13 cellular contexts compared by ENCODE assay signal in the genomic region with DNA sequence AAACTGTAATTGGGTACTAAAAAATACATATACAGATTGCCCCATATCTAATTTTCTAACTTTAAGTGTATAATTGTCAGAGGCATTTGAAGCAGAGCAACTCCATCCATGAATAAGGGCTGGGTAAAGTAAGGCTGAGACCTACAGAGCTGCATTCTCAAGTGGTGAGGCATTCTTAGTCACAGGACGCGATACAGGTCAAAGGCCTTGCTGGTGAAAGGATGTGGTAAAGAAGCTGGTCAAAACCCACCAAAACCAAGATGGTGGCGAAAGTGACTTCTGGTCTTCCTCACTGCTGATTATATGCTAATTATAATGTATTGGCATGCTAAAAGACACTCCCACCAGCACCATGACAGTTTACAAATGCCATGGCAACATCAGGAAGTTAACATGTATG. TPM values are rescaled to one million over a fixed set of nuclear protein-coding genes. Genes with fewer than 3 reads are reported as not detected.
A peak's percentile ranks its signal among the peaks of the same experiment; 100 is the strongest.
DNase-seq lines count a peak whose midpoint lies in the region; ATAC-seq, FAIRE-seq and TF ChIP-seq lines count a peak whose summit lies in the region.
"Had no signal": no experiment of that assay in that cellular context is flagged by ENCODE, and none has a peak within 500 bp of the region (broad histone marks: within the 10 kb centered on the region; RNA-seq: fewer than 3 reads in every experiment).

No MANE protein-coding gene starts in this region.

- TF ChIP-seq RAD21 in GM12878 (IDR thresholded peaks at IDR 0.05; ENCODE audit: insufficient read depth, low read depth, low read length) = no peak

- SMC1A ChIA-PET in GM12878 (lab: Charles Lee; ENCODE audit: uncharacterized antibody, unreplicated experiment) = no interaction called here

- no peak overlapping the region for H3K18ac ChIP-seq in mesendoderm (ENCODE audit: low read length)

- no peak for FAIRE-seq in GM12878 (lab: Jason Lieb, UNC)

- peak; percentile 94 for DNase-seq in EH (ENCODE audit: low read depth)
- peak; percentile 66 for DNase-seq in MG63
- DNase-seq in GM12878 (ENCODE audit: low read depth, low spot score) = no peak
- DNase-seq in mesendoderm = peak; percentile 78
- DNase-seq in stimulated activated naive CD4-positive, alpha-beta T cell (lab: John Stamatoyannopoulos, UW) = no peak
- no peak for DNase-seq in germinal center (ENCODE audit: low spot score)
- DNase-seq in iPS-NIHi11 (ENCODE audit: low spot score) = no peak
- DNase-seq in NCI-H2107 treated with DMSO at 0.1 percent for 48 hours (lab: John Stamatoyannopoulos, UW; ENCODE audit: unreplicated experiment) = no peak
- DNase-seq: activated CD4-positive, alpha-beta memory T cell treated with anti-CD3 and anti-CD28 coated beads, Interleukin-2, amount 10 ng/mL, durations not matched to agents 7 days and 5 days; body of pancreas; NCI-H2029 treated with DMSO at 0.1 percent for 48 hours; stimulated activated naive CD4-positive, alpha-beta T cell treated with Interleukin-2 at 50 U/mL for 16 hours had no signal

- H2BK5ac ChIP-seq in mesendoderm (ENCODE audit: low read length) = no peak overlapping the region

- H3K79me1 ChIP-seq in mesendoderm (ENCODE audit: low read length) = no peaks in the 10 kb centered on the region

- H3K27me3 ChIP-seq in MG63 (no peaks in the 10 kb centered on the region), GM12878 (replicated peaks in 1 of 2; ENCODE audit: control insufficient read depth in 2 of 2, insufficient read depth in 2 of 2, low read length in 1 of 2) (no peaks in the 10 kb centered on the region), mesendoderm (ENCODE audit: insufficient read depth, low read length, poor library complexity) (no peaks in the 10 kb centered on the region)
- H3K27me3 ChIP-seq: body of pancreas had no signal

- H3K9ac ChIP-seq in GM12878 (ENCODE audit: control insufficient read depth, insufficient read depth, low read length) (no peak overlapping the region), mesendoderm (ENCODE audit: low read length) (no peak overlapping the region)

- no peak overlapping the region for H4K8ac ChIP-seq in mesendoderm (ENCODE audit: low read depth, low read length)

- H4K5ac ChIP-seq in mesendoderm (ENCODE audit: low read length) = no peak overlapping the region

- H3K4me1 ChIP-seq in GM12878 (ENCODE audit: control insufficient read depth, insufficient read depth, low read length) (no peaks in the 10 kb centered on the region), mesendoderm (ENCODE audit: control insufficient read depth, low read depth, low read length) (no peaks in the 10 kb centered on the region)
- H3K4me1 ChIP-seq: body of pancreas had no signal

- no peak for TF ChIP-seq EP300 in GM12878 (IDR thresholded peaks at IDR 0.05; ENCODE audit: borderline replicate concordance in 1 of 2, control insufficient read depth in 1 of 2, low read depth in 2 of 2, low read length in 2 of 2)

- RAD21 ChIA-PET in GM12878 (lab: Charles Lee; ENCODE audit: unreplicated experiment) = no interaction called here

- no peak overlapping the region for H2BK15ac ChIP-seq in mesendoderm (replicated peaks; ENCODE audit: low read depth)

- BruUV-seq in GM12878 (replicated peaks; lab: Mats Ljungman, UMichigan) = no TSS peak

- no peak overlapping the region for H3K27ac ChIP-seq in GM12878 (ENCODE audit: control insufficient read depth, insufficient read depth)
- no peak overlapping the region for H3K27ac ChIP-seq in mesendoderm (ENCODE audit: low read depth, low read length)
- H3K27ac ChIP-seq: body of pancreas, HL-60 had no signal

- H3K79me2 ChIP-seq in GM12878 (ENCODE audit: control insufficient read depth, insufficient read depth, low read length) (no peaks in the 10 kb centered on the region), mesendoderm (ENCODE audit: control insufficient read depth, insufficient read depth, low read length) (no peaks in the 10 kb centered on the region)

- TF ChIP-seq POLR2A in GM12878 (IDR thresholded peaks at IDR 0.05; ENCODE audit: low read depth, low read length) = no peak

- H2AFZ ChIP-seq in GM12878 (ENCODE audit: control insufficient read depth, low read depth, low read length) = no peak overlapping the region

- WGBS in GM12878 (ENCODE audit: insufficient coverage, insufficient replicate concordance, low lambda C conversion rate, missing lambda C conversion rate) = 50% methylated on average over 3 of the region's 3 CpGs
- no CpG with 5 or more reads among the region's 3 CpGs for WGBS in mesendoderm (ENCODE audit: extremely low coverage, insufficient coverage, low lambda C conversion rate)

- no peak overlapping the region for H3K56ac ChIP-seq in mesendoderm (ENCODE audit: low read length)

- no peak for TF ChIP-seq CTCF in GM12878 (IDR thresholded peaks at IDR 0.05 in 2 of 3, conservative IDR thresholded peaks at IDR 0.05 in 1 of 3; ENCODE audit: control insufficient read depth in 2 of 3, extremely low read depth in 1 of 3, insufficient read depth in 1 of 3, low read depth in 3 of 3, low read length in 3 of 3)

- in situ Hi-C loops in GM12878 (cut with MboI) = no loop called here

- ATAC-seq in GM12878 = peak; percentile 50; the same call in 2 of the 3 replicates
- ATAC-seq: body of pancreas had no signal

- intact Hi-C loops in GM12878 (cut with micrococcal nuclease; ENCODE audit: unreplicated experiment) = no loop called here

- POLR2A ChIA-PET in GM12878 (lab: Charles Lee) = no interaction called here

- H3K36me3 ChIP-seq in MG63 (0 out of 2 replicates have a peak, but pooled peaks cover 2% of the 10 kb centered on the region), GM12878 (ENCODE audit: control insufficient read depth in 2 of 2, insufficient read depth in 2 of 2, low read length in 1 of 2) (no peaks in the 10 kb centered on the region), mesendoderm (ENCODE audit: control insufficient read depth, insufficient read depth, low read length) (no peaks in the 10 kb centered on the region)

- no peaks in the 10 kb centered on the region; the same call in none of the 2 replicates for H3K9me3 ChIP-seq in MG63
- no peaks in the 10 kb centered on the region for H3K9me3 ChIP-seq in GM12878 (replicated peaks; ENCODE audit: control insufficient read depth, insufficient read depth, low read length)
- H3K9me3 ChIP-seq: body of pancreas had no signal

- no peak overlapping the region for H3K4me2 ChIP-seq in GM12878 (ENCODE audit: control insufficient read depth, insufficient read depth)
- H3K4me2 ChIP-seq in mesendoderm (ENCODE audit: low read length) = no peak overlapping the region

- H2AK5ac ChIP-seq in mesendoderm (ENCODE audit: low read length) = no peak overlapping the region

- no peak overlapping the region for H2BK120ac ChIP-seq in mesendoderm (ENCODE audit: low read depth, low read length)

- CTCF ChIA-PET in GM12878 (lab: Yijun Ruan, JAX) = interaction anchor here (0.7 kb wide), 1 partner anchor 86 kb away, joined by 3 read pairs; no protein-coding TSS in a partner anchor

- H3K4ac ChIP-seq in mesendoderm (ENCODE audit: low read depth, low read length) = no peak overlapping the region

- H4K20me1 ChIP-seq in GM12878 (ENCODE audit: control insufficient read depth, insufficient read depth) = no peaks in the 10 kb centered on the region

- no peak overlapping the region for H3K23ac ChIP-seq in mesendoderm (ENCODE audit: low read length)

- no peak overlapping the region for H3K4me3 ChIP-seq in MG63
- no peak overlapping the region for H3K4me3 ChIP-seq in GM12878
- no peak overlapping the region for H3K4me3 ChIP-seq in mesendoderm (ENCODE audit: low read length)
- H3K4me3 ChIP-seq: body of pancreas had no signal

TF ChIP-seq in GM12878, 131 proteins besides CTCF, POLR2A, EP300 and RAD21 (continues in another document):
- TF ChIP-seq WRNIP1 (IDR thresholded peaks at IDR 0.05; ENCODE audit: borderline replicate concordance, low read depth, low read length) (no peak), ASH2L (IDR thresholded peaks at IDR 0.05; ENCODE audit: borderline replicate concordance, low read depth) (no peak), MAX (IDR thresholded peaks at IDR 0.05; ENCODE audit: low read depth, low read length) (no peak), FOXK2 (IDR thresholded peaks at IDR 0.05) (no peak), GATAD2B (conservative IDR thresholded peaks at IDR 0.05; ENCODE audit: low read depth) (no peak)

RNA-seq across cellular contexts. Expression of gene SLC8A1, which starts 50.0 kb away (rescaled TPM):
- total RNA-seq in MG63 (2014; rRNA removed; shearing (Covaris generic); ENCODE audit: low replicate concordance) = 6.0 and 11.1 TPM in 2 replicates
- 0.27 and 0.46 TPM in 2 replicates for total RNA-seq in GM12878 (2013; cell fraction: nucleolus; rRNA removed)
- 0.11 TPM in 1 of 2 replicates, not detected in the other for total RNA-seq in GM12878 (2014; rRNA removed)
- total RNA-seq in GM12878 (2014; rRNA removed; fragmentation: Illumina TruSeq; extraction: Trizol) = under 0.01 and 0.05 TPM in 2 replicates
- 0.11 and 0.21 TPM in 2 replicates for total RNA-seq in GM12878 (2021)
- not detected for polyA plus RNA-seq in GM12878 (2011; ENCODE audit: low read depth)
- polyA plus RNA-seq in GM12878 (2011; rRNA removed) = 1.2 and 2.1 TPM in 2 replicates
- polyA plus RNA-seq in GM12878 (2011; cell fraction: cytosol; rRNA removed) = 0.57 and 0.58 TPM in 2 replicates
- polyA plus RNA-seq in GM12878 (2011; cell fraction: nucleus; rRNA removed) = 1.2 TPM in 2 replicates
- polyA plus RNA-seq in GM12878 (2012) = not detected in 2 replicates
- 0.01 and 0.02 TPM in 2 replicates for polyA plus RNA-seq in GM12878 (2014; fragmentation: Illumina TruSeq; extraction: Trizol)
- under 1 TPM in 1 of 2 experiments, not detected in 1; under 0.01 TPM for polyA plus RNA-seq in GM12878 (2014; fragmentation: Nextera tagmentation; extraction: Ambion mirVana)
- polyA plus RNA-seq in GM12878 (2014; rRNA removed) = under 0.01 TPM in 1 of 2 replicates, not detected in the other
- under 1 TPM in 1 of 2 experiments, not detected in 1; 0.04 TPM for polyA plus RNA-seq in GM12878 (2016; fragmentation: Nextera tagmentation; extraction: Ambion mirVana)
- polyA minus RNA-seq in GM12878 (2011; rRNA and poly(A)+ RNA removed) = 10.5 and 14.9 TPM in 2 replicates
- 2.5 and 2.9 TPM in 2 replicates for polyA minus RNA-seq in GM12878 (2011; cell fraction: cytosol; rRNA and poly(A)+ RNA removed)
- polyA minus RNA-seq in GM12878 (2011; cell fraction: nucleus; rRNA and poly(A)+ RNA removed) = 5.4 and 5.5 TPM in 2 replicates
- 0.27 TPM for polyA plus RNA-seq in mesendoderm (2013, experiment 1 of 2)
- polyA plus RNA-seq in mesendoderm (2013, experiment 2 of 2) = 0.17 TPM

Comparison
In these comparisons a context has a peak if more than half of its experiments do, and no peak if none do; other contexts are left out.
1. DNase-seq: peak in EH (single experiment), MG63 (single experiment) and mesendoderm (single experiment); none in GM12878 (single experiment), stimulated activated naive CD4-positive, alpha-beta T cell (0 of 6), germinal center (single experiment), iPS-NIHi11 (single experiment) and NCI-H2107 treated with DMSO at 0.1 percent for 48 hours (single experiment).